8 cellular contexts compared by ENCODE assay signal in the genomic region with DNA sequence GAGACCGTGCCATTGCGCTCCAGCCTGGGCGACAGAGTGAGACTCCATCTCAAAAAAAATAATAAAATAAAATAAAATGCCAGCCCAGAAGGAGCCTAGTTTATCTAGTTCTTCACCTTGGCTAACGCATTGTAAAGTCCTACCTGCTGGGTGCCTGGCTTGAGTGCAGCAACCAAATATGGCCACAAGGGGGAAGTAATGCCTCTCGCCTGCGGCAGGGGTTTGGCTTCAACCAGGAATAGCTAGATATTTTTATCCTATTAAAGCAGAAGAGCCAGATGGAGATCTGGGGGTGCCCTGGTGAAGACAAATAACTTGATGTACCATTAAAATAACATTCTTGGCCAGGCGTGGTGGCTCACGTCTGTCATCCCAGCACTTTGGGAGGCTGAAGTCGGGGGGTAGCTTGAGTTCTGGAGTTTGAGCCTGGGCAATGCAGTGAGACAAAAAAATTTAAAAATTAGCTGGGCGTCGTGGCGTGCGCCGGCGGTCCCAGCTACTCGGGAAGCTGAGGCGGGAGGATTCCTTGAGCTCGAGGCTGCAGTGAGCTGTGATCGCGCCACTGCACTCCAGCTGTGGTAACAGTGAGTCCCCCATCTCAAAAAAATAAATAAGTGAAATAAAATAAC. TPM values are rescaled to one million over a fixed set of nuclear protein-coding genes. Genes with fewer than 3 reads are reported as not detected.
DNase-seq lines count a peak whose midpoint lies in the region; ATAC-seq and TF ChIP-seq lines count a peak whose summit lies in the region.

No MANE protein-coding gene starts in this region.

- H3K27ac ChIP-seq in gastroesophageal sphincter = no peak overlapping the region
- H3K27ac ChIP-seq in thyroid gland = no peak overlapping the region

- H3K4me3 Mint-ChIP-seq in osteocyte (ENCODE audit: unreplicated experiment) = peak overlapping the region; percentile 14

- intact Hi-C loops in thyroid gland (cut with DNase I) = loop anchor here (2.0 kb wide), 1 partner anchor 35 kb away; no protein-coding TSS in a partner anchor

- H3K27ac Mint-ChIP-seq in osteocyte (ENCODE audit: unreplicated experiment) = no peak overlapping the region

- no peaks in the 10 kb centered on the region for H3K9me3 Mint-ChIP-seq in osteocyte (ENCODE audit: unreplicated experiment)

- peaks cover 0 to 15% (median 0%) of the 10 kb centered on the region in 3 donors for H3K4me1 ChIP-seq in gastroesophageal sphincter
- no peaks in the 10 kb centered on the region for H3K4me1 ChIP-seq in thyroid gland

- H3K27me3 ChIP-seq in gastroesophageal sphincter (peaks cover 11% of the 10 kb centered on the region), thyroid gland (no peaks in the 10 kb centered on the region)

- H3K9me3 ChIP-seq in gastroesophageal sphincter (no peaks in the 10 kb centered on the region), thyroid gland (no peaks in the 10 kb centered on the region)

- H3K4me3 ChIP-seq in NB4 (ENCODE audit: low read depth, low read length) = no peak overlapping the region
- peak overlapping the region in 1 of 2 donors; percentile 12 for H3K4me3 ChIP-seq in gastroesophageal sphincter
- H3K4me3 ChIP-seq in thyroid gland (replicated peaks in 1 of 3) = no peak overlapping the region

- TF ChIP-seq CTCF in NB4 (IDR thresholded peaks at IDR 0.05; ENCODE audit: low read depth, low read length) = peak; percentile 93
- peak; percentile 83 to 92 (median 89) for TF ChIP-seq CTCF in gastroesophageal sphincter (IDR thresholded peaks at IDR 0.05)
- TF ChIP-seq CTCF in osteocyte (IDR thresholded peaks at IDR 0.05) = peak; percentile 86
- TF ChIP-seq CTCF in thyroid gland (IDR thresholded peaks at IDR 0.05) = peak; percentile 74 to 94 (median 88)

- H3K4me1 Mint-ChIP-seq in osteocyte (ENCODE audit: unreplicated experiment) = peaks cover 5% of the 10 kb centered on the region

- DNase-seq in EH (ENCODE audit: low read depth) = peak; percentile 73
- peak; percentile 74 for DNase-seq in NB4 (ENCODE audit: low read depth)
- DNase-seq in SK-N-DZ (ENCODE audit: low spot score) = peak; percentile 63
- DNase-seq in activated gamma-delta T cell treated with anti-CD3 and anti-CD28 coated beads, Interleukin-2, amount 50 U/mL, for 16 hours (ENCODE audit: low read depth) = peak; percentile 47
- DNase-seq in osteocyte (ENCODE audit: extremely low spot score, unreplicated experiment) = no peak
- peak; percentile 75 to 78 for DNase-seq in thyroid gland

- peaks cover 38% of the 10 kb centered on the region for H3K27me3 Mint-ChIP-seq in osteocyte (ENCODE audit: unreplicated experiment)

- H3K36me3 ChIP-seq in gastroesophageal sphincter (no peaks in the 10 kb centered on the region), thyroid gland (no peaks in the 10 kb centered on the region)

- no peak for TF ChIP-seq POLR2A in NB4 (IDR thresholded peaks at IDR 0.05; ENCODE audit: extremely low read depth, insufficient read length)
- no peak for TF ChIP-seq POLR2A in gastroesophageal sphincter (IDR thresholded peaks at IDR 0.05)
- no peak for TF ChIP-seq POLR2A in thyroid gland (IDR thresholded peaks at IDR 0.05)

- no peaks in the 10 kb centered on the region for H3K36me3 Mint-ChIP-seq in osteocyte (ENCODE audit: unreplicated experiment)

- 7 to 15% methylated on average over 19 to 20 of the region's 20 CpGs for WGBS in gastroesophageal sphincter (ENCODE audit: low coverage in 1 of 2), 2 donors
- WGBS in thyroid gland, 2 donors = 18 to 20% methylated on average over 20 of the region's 20 CpGs

- no peak for TF ChIP-seq EP300 in gastroesophageal sphincter (IDR thresholded peaks at IDR 0.05)

- ATAC-seq in gastroesophageal sphincter (peak; percentile 84), GM19397 (IDR thresholded peaks at IDR 0.05; ENCODE audit: unreplicated experiment) (no peak)

RNA-seq across cellular contexts. Expression of gene PLEKHB1, which starts 20.6 kb away (rescaled TPM):
- 2.7 and 5.5 TPM in 2 replicates for polyA plus RNA-seq in SK-N-DZ (2014; cell fraction: cytosol; rRNA removed)
- polyA plus RNA-seq in SK-N-DZ (2014; cell fraction: nucleus; rRNA removed) = 2.2 and 5.8 TPM in 2 replicates
- total RNA-seq in gastroesophageal sphincter (10 to 100 TPM; 13.3 to 49.3 (median 37.6) TPM), osteocyte (0.78 TPM in 1 of 2 replicates, not detected in the other), thyroid gland (10 to 100 TPM; 25.1 to 98.8 (median 77.4) TPM)

RNA-seq across cellular contexts. Expression of gene FAM168A, which starts 27.9 kb away (rescaled TPM):
- 23.2 and 25.3 TPM in 2 replicates for polyA plus RNA-seq in SK-N-DZ (2014; cell fraction: cytosol; rRNA removed)
- 25.2 and 26.5 TPM in 2 replicates for polyA plus RNA-seq in SK-N-DZ (2014; cell fraction: nucleus; rRNA removed)
- total RNA-seq in gastroesophageal sphincter (10 to 100 TPM; 27.5 to 51.8 (median 42.0) TPM), osteocyte (52.2 and 53.1 TPM in 2 replicates), thyroid gland (10 to 100 TPM; 32.7 to 51.0 (median 40.2) TPM)
